ENCODE assay signal across 12 cellular contexts in genomic region chr4:134027931-134028330, GRCh38.
DNase-seq lines count a peak whose midpoint lies in the region; ATAC-seq, FAIRE-seq and TF ChIP-seq lines count a peak whose summit lies in the region.
"Had no signal": no experiment of that assay in that cellular context is flagged by ENCODE, and none has a peak within 500 bp of the region (broad histone marks: within the 10 kb centered on the region; RNA-seq: fewer than 3 reads in every experiment).

No MANE protein-coding gene starts in this region.

- H3K9ac ChIP-seq in MM.1S (ENCODE audit: low read length) = no peak overlapping the region

- ATAC-seq in mucosa of descending colon = no peak
- ATAC-seq: activated CD8-positive, alpha-beta T cell treated with anti-CD3 and anti-CD28 coated beads, Interleukin-2, amount 10 ng/mL, durations not matched to agents 7 days and 5 days; activated naive CD4-positive, alpha-beta T cell treated with anti-CD3 and anti-CD28 coated beads, Interleukin-2, amount 50 U/mL, for 72 hours had no signal

- H3K9me3 ChIP-seq in MM.1S (replicated peaks; ENCODE audit: insufficient read depth, low read length) (no peaks in the 10 kb centered on the region), mucosa of descending colon (no peaks in the 10 kb centered on the region)
- H3K9me3 ChIP-seq: suprapubic skin had no signal

- no peak overlapping the region for H2AFZ ChIP-seq in MM.1S (ENCODE audit: low read length)

- H3K4me1 ChIP-seq in MM.1S (ENCODE audit: low read length) = no peaks in the 10 kb centered on the region
- H3K4me1 ChIP-seq in mucosa of descending colon (ENCODE audit: low read depth) = no peaks in the 10 kb centered on the region
- H3K4me1 ChIP-seq: suprapubic skin had no signal

- H3K36me3 ChIP-seq in MM.1S (replicated peaks; ENCODE audit: insufficient read depth, low read length) = no peaks in the 10 kb centered on the region
- H3K36me3 ChIP-seq in bronchial epithelial cell (ENCODE audit: control insufficient read depth, insufficient read depth, low read length) = no peaks in the 10 kb centered on the region
- H3K36me3 ChIP-seq in mucosa of descending colon (ENCODE audit: low read depth) = no peaks in the 10 kb centered on the region
- H3K36me3 ChIP-seq: suprapubic skin had no signal

- H3K4me3 ChIP-seq in MM.1S (ENCODE audit: low read length) = no peak overlapping the region
- no peak overlapping the region for H3K4me3 ChIP-seq in bronchial epithelial cell (ENCODE audit: low read depth, low read length)
- no peak overlapping the region for H3K4me3 ChIP-seq in mucosa of descending colon
- H3K4me3 ChIP-seq: suprapubic skin had no signal

- intact Hi-C loops in mucosa of descending colon (cut with DNase I, micrococcal nuclease) = no loop called here

- TF ChIP-seq CTCF in MM.1S (IDR thresholded peaks at IDR 0.05; ENCODE audit: low read length) (no peak), bronchial epithelial cell (IDR thresholded peaks at IDR 0.05; ENCODE audit: insufficient read depth, low read length, severe bottlenecking) (no peak), mucosa of descending colon (IDR thresholded peaks at IDR 0.05) (no peak)

- no peaks in the 10 kb centered on the region for H3F3A ChIP-seq in MM.1S (ENCODE audit: insufficient read depth, low read length)

- no peaks in the 10 kb centered on the region for H3K9me2 ChIP-seq in MM.1S (replicated peaks; ENCODE audit: insufficient read depth, low read length)

- DNase-seq in GM04504 (ENCODE audit: low read depth) = peak; percentile 71
- peak; percentile 23 for DNase-seq in MM.1S
- peak; percentile 75 for DNase-seq in bronchial epithelial cell (ENCODE audit: low read depth)
- peak; percentile 73 for DNase-seq in non-pigmented ciliary epithelial cell (ENCODE audit: low read depth)
- no peak for DNase-seq in nucleus accumbens (lab: John Stamatoyannopoulos, UW)
- DNase-seq in mucosa of descending colon = no peak
- no peak for DNase-seq in iPS-NIHi7 (ENCODE audit: extremely low spot score)
- DNase-seq: activated CD8-positive, alpha-beta T cell treated with anti-CD3 and anti-CD28 coated beads, Interleukin-2, amount 10 ng/mL, durations not matched to agents 7 days and 5 days; KG1 had no signal

- no peak overlapping the region for H3K4me2 ChIP-seq in MM.1S (ENCODE audit: low read depth, low read length)

- H3K27me3 ChIP-seq in MM.1S (replicated peaks; ENCODE audit: insufficient read depth, low read length) (no peaks in the 10 kb centered on the region), bronchial epithelial cell (ENCODE audit: control insufficient read depth, insufficient read depth, low read length) (no peaks in the 10 kb centered on the region)
- H3K27me3 ChIP-seq: suprapubic skin had no signal

- no peak for FAIRE-seq in bronchial epithelial cell (lab: Jason Lieb, UNC)
- FAIRE-seq: endometrium had no signal

- no peaks in the 10 kb centered on the region for H3K79me2 ChIP-seq in MM.1S (ENCODE audit: low read length)

- H4K20me1 ChIP-seq in MM.1S (ENCODE audit: insufficient read depth, low read length) = no peaks in the 10 kb centered on the region

- no peak overlapping the region for H3K27ac ChIP-seq in MM.1S (ENCODE audit: low read length)
- H3K27ac ChIP-seq: suprapubic skin had no signal

Comparison
In these comparisons a context has a peak if more than half of its experiments do, and no peak if none do; other contexts are left out.
1. DNase-seq: peak in GM04504 (single experiment), MM.1S (single experiment), bronchial epithelial cell (single experiment) and non-pigmented ciliary epithelial cell (single experiment); none in nucleus accumbens (0 of 56), mucosa of descending colon (0 of 3) and iPS-NIHi7 (single experiment).